In the genomic region with DNA sequence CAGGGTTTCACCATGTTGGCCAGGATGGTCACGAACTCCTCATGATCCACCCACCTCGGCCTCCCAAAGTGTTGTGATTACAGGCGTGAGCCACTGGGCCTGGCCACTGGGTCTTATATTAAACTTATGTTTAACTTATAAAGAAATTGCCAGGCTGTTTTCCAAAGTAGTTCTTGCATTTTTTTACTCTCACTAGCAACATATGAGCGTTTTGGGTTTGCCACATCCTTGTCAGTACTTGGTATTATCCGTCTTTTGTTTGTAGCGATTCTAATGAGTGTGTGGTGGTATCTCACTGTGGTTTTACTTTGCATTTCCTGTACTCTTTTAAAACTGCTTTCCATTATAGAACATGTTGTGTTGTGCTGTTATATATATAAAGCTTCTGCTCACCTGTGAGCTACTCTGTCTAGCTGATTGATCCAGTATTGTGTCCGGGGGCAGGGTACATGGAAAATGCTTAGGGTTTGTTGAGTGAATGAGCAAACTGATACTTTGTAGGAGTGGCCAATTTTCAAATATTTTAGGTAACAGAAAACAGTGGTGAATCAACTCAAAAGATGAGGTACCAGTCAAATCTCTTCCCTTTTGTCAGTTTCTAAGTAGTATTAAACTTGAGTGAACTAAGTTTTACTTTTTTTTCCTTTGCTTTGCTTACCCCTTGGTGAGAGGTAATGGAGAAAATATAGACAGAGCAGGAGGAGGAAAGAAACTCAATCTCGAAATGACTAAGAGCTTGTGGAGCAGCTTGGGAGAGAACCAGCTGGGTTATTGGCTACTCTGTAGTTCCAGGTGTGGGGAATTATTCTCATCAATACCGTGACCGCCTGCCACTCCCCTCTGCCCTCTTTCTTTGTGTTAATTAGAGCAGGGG, we compare ENCODE assay signal across 12 cellular contexts.
A peak's percentile ranks its signal among the peaks of the same experiment; 100 is the strongest.
DNase-seq lines count a peak whose midpoint lies in the region; ATAC-seq and TF ChIP-seq lines count a peak whose summit lies in the region.
"Had no signal": no experiment of that assay in that cellular context is flagged by ENCODE, and none has a peak within 500 bp of the region (broad histone marks: within the 10 kb centered on the region; RNA-seq: fewer than 3 reads in every experiment).

No MANE protein-coding gene starts in this region.

- H3K9me3 Mint-ChIP-seq in activated CD8-positive, alpha-beta T cell treated with anti-CD3 and anti-CD28 coated beads, Interleukin-2, amount 10 ng/mL, durations not matched to agents 7 days and 5 days (ENCODE audit: insufficient read depth) = peaks cover 4% of the 10 kb centered on the region
- H3K9me3 Mint-ChIP-seq in natural killer cell treated with Interleukin-12 subunit alpha and Interleukin-12 subunit beta and Interleukin-15 and Interleukin-18, amount 100 ng/mL, for 72 hours = peaks cover under 1% of the 10 kb centered on the region

- TF ChIP-seq CTCF in PC-3 (conservative IDR thresholded peaks at IDR 0.05; ENCODE audit: low read depth, low read length) = no peak

- no peaks in the 10 kb centered on the region for H3K9me3 ChIP-seq in PC-3 (ENCODE audit: low read length)

- no peaks in the 10 kb centered on the region for H3K9me2 ChIP-seq in PC-3 (replicated peaks; ENCODE audit: low read length)

- no peaks in the 10 kb centered on the region for H3K4me1 ChIP-seq in PC-3 (ENCODE audit: insufficient read depth, low read length)

- H2AFZ ChIP-seq in PC-3 (ENCODE audit: low read length) = no peak overlapping the region

- no peak overlapping the region for H3K4me3 ChIP-seq in PC-3 (ENCODE audit: low read length)

- no peak overlapping the region for H3K4me2 ChIP-seq in PC-3 (ENCODE audit: low read length)

- ATAC-seq in GM18498 (IDR thresholded peaks at IDR 0.05; ENCODE audit: unreplicated experiment) (peak; percentile 55), HG02852 (IDR thresholded peaks at IDR 0.05; ENCODE audit: unreplicated experiment) (peak; percentile 70), PC-3 (no peak), GM18909 (IDR thresholded peaks at IDR 0.05; ENCODE audit: poor library complexity, unreplicated experiment) (no peak), HG03196 (IDR thresholded peaks at IDR 0.05; ENCODE audit: unreplicated experiment) (no peak)
- peak; percentile 84 for ATAC-seq in activated CD8-positive, alpha-beta T cell treated with anti-CD3 and anti-CD28 coated beads, Interleukin-2, amount 10 ng/mL, durations not matched to agents 7 days and 5 days
- peak; percentile 89 to 94 for ATAC-seq in natural killer cell treated with Interleukin-12 subunit alpha and Interleukin-12 subunit beta and Interleukin-15 and Interleukin-18, amount 100 ng/mL, for 72 hours

- peaks cover 63% of the 10 kb centered on the region for H3K36me3 Mint-ChIP-seq in activated CD8-positive, alpha-beta T cell treated with anti-CD3 and anti-CD28 coated beads, Interleukin-2, amount 10 ng/mL, durations not matched to agents 7 days and 5 days (ENCODE audit: low read depth)
- peaks cover 2% of the 10 kb centered on the region for H3K36me3 Mint-ChIP-seq in natural killer cell treated with Interleukin-12 subunit alpha and Interleukin-12 subunit beta and Interleukin-15 and Interleukin-18, amount 100 ng/mL, for 72 hours

- peaks cover 88% of the 10 kb centered on the region for H3K4me1 Mint-ChIP-seq in activated CD8-positive, alpha-beta T cell treated with anti-CD3 and anti-CD28 coated beads, Interleukin-2, amount 10 ng/mL, durations not matched to agents 7 days and 5 days (ENCODE audit: low read depth)
- peaks cover 67 to 80% of the 10 kb centered on the region in 2 donors for H3K4me1 Mint-ChIP-seq in natural killer cell treated with Interleukin-12 subunit alpha and Interleukin-12 subunit beta and Interleukin-15 and Interleukin-18, amount 100 ng/mL, for 72 hours (ENCODE audit: low read depth in 2 of 2)

- no peaks in the 10 kb centered on the region for H4K20me1 ChIP-seq in PC-3 (ENCODE audit: low read length)

- H3F3A ChIP-seq in PC-3 (ENCODE audit: low read length, unreplicated experiment) = no peaks in the 10 kb centered on the region

- intact Hi-C loops in PC-3 (cut with micrococcal nuclease) = no loop called here

- no peak overlapping the region for H3K27ac ChIP-seq in PC-3 (ENCODE audit: low read length)

- H3K27me3 Mint-ChIP-seq in activated CD8-positive, alpha-beta T cell treated with anti-CD3 and anti-CD28 coated beads, Interleukin-2, amount 10 ng/mL, durations not matched to agents 7 days and 5 days (ENCODE audit: low read depth) = no peaks in the 10 kb centered on the region
- no peaks in the 10 kb centered on the region for H3K27me3 Mint-ChIP-seq in natural killer cell treated with Interleukin-12 subunit alpha and Interleukin-12 subunit beta and Interleukin-15 and Interleukin-18, amount 100 ng/mL, for 72 hours

- peak overlapping the region; percentile 67 for H3K4me3 Mint-ChIP-seq in activated CD8-positive, alpha-beta T cell treated with anti-CD3 and anti-CD28 coated beads, Interleukin-2, amount 10 ng/mL, durations not matched to agents 7 days and 5 days
- peak overlapping the region; percentile 81 for H3K4me3 Mint-ChIP-seq in natural killer cell treated with Interleukin-12 subunit alpha and Interleukin-12 subunit beta and Interleukin-15 and Interleukin-18, amount 100 ng/mL, for 72 hours

- CTCF ChIA-PET in activated CD8-positive, alpha-beta T cell treated with anti-CD3 and anti-CD28 coated beads, Interleukin-2, amount 10 ng/mL, durations not matched to agents 7 days and 5 days (lab: Charles Lee) = interaction anchor here (0.9 to 5.6 kb wide), 13 partner anchors 10 to 74 kb away, joined by 3 to 57 read pairs (median 5); no protein-coding TSS in a partner anchor
- CTCF ChIA-PET in PC-3 (lab: Charles Lee) = no interaction called here

- no TSS peak for BruUV-seq in PC-3 (replicated peaks; lab: Mats Ljungman, UMichigan)

- POLR2A ChIA-PET in activated CD8-positive, alpha-beta T cell treated with anti-CD3 and anti-CD28 coated beads, Interleukin-2, amount 10 ng/mL, durations not matched to agents 7 days and 5 days (lab: Charles Lee) = interaction anchor here (0.6 to 9.4 kb wide), 16 partner anchors 10 to 109 kb away, joined by 3 to 190 read pairs (median 7); no protein-coding TSS in a partner anchor
- POLR2A ChIA-PET in PC-3 (lab: Charles Lee; ENCODE audit: unreplicated experiment) = no interaction called here

- no peak overlapping the region for H3K9ac ChIP-seq in PC-3 (ENCODE audit: low read length)

- H3K36me3 ChIP-seq in PC-3 (ENCODE audit: low read depth, low read length) = no peaks in the 10 kb centered on the region
- H3K36me3 ChIP-seq: heart left ventricle had no signal

- no peaks in the 10 kb centered on the region for H3K79me2 ChIP-seq in PC-3 (ENCODE audit: low read length)

- no peaks in the 10 kb centered on the region for H3K27me3 ChIP-seq in PC-3 (ENCODE audit: low read length)
- H3K27me3 ChIP-seq: heart left ventricle had no signal

- peak; percentile 68 for DNase-seq in activated CD8-positive, alpha-beta T cell treated with anti-CD3 and anti-CD28 coated beads, Interleukin-2, amount 10 ng/mL, durations not matched to agents 7 days and 5 days
- peak; percentile 67 for DNase-seq in natural killer cell treated with Interleukin-12 subunit alpha and Interleukin-12 subunit beta and Interleukin-15 and Interleukin-18, amount 100 ng/mL, for 72 hours (ENCODE audit: low spot score)
- DNase-seq in PC-3 = no peak
- DNase-seq in SW 1271 (lab: John Stamatoyannopoulos, UW) = no peak
- DNase-seq: dermis blood vessel endothelial cell; heart left ventricle; SHP77; stimulated activated CD4-positive, alpha-beta T cell treated with anti-CD3 and anti-CD28 coated beads, Interleukin-12 subunit alpha, Interleukin-12 subunit beta, amount 100 ng/mL, for 4 hours had no signal

- H3K27ac Mint-ChIP-seq in activated CD8-positive, alpha-beta T cell treated with anti-CD3 and anti-CD28 coated beads, Interleukin-2, amount 10 ng/mL, durations not matched to agents 7 days and 5 days = peak overlapping the region; percentile 96
- peak overlapping the region; percentile 95 to 98 for H3K27ac Mint-ChIP-seq in natural killer cell treated with Interleukin-12 subunit alpha and Interleukin-12 subunit beta and Interleukin-15 and Interleukin-18, amount 100 ng/mL, for 72 hours

Comparison
In these comparisons a context has a peak if more than half of its experiments do, and no peak if none do; other contexts are left out.
1. ATAC-seq: peak in GM18498 (single experiment), HG02852 (single experiment), activated CD8-positive, alpha-beta T cell treated with anti-CD3 and anti-CD28 coated beads, Interleukin-2, amount 10 ng/mL, durations not matched to agents 7 days and 5 days (single experiment) and natural killer cell treated with Interleukin-12 subunit alpha and Interleukin-12 subunit beta and Interleukin-15 and Interleukin-18, amount 100 ng/mL, for 72 hours (2 of 2); none in PC-3 (single experiment), GM18909 (single experiment) and HG03196 (single experiment).
2. DNase-seq: peak in activated CD8-positive, alpha-beta T cell treated with anti-CD3 and anti-CD28 coated beads, Interleukin-2, amount 10 ng/mL, durations not matched to agents 7 days and 5 days (single experiment) and natural killer cell treated with Interleukin-12 subunit alpha and Interleukin-12 subunit beta and Interleukin-15 and Interleukin-18, amount 100 ng/mL, for 72 hours (single experiment); none in PC-3 (single experiment) and SW 1271 (0 of 2).